ENCODE assay signal across 24 cellular contexts in the genomic region with DNA sequence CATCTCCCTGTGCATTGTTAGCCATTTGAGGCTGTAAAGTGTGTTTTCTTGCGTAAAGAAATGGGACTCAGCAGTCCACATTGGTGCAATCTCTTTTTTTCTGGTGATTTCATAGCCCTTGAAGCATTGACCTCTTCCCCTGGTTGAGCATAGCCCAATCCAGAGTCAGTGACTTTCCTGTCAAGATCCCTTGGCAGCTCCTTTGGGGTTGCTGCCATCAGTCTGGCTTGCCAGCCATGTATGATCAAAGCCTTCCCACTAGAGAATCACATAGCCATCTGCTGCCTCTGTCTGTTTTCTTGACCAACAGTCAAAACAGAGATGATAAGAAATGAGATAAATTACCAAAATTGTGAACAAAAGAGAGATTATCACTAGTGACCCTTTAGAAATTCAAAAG. TPM values are rescaled to one million over a fixed set of nuclear protein-coding genes. Genes with fewer than 3 reads are reported as not detected.
A peak's percentile ranks its signal among the peaks of the same experiment; 100 is the strongest.
DNase-seq lines count a peak whose midpoint lies in the region; ATAC-seq and TF ChIP-seq lines count a peak whose summit lies in the region.
"Had no signal": no experiment of that assay in that cellular context is flagged by ENCODE, and none has a peak within 500 bp of the region (broad histone marks: within the 10 kb centered on the region; RNA-seq: fewer than 3 reads in every experiment).

No MANE protein-coding gene starts in this region.

- no peaks in the 10 kb centered on the region for H4K20me1 ChIP-seq in BLaER1
- H4K20me1 ChIP-seq in H9 (ENCODE audit: control insufficient read depth, insufficient read depth, insufficient read length), result no peaks in the 10 kb centered on the region
- H4K20me1 ChIP-seq in neural progenitor cell (ENCODE audit: low read depth), result no peaks in the 10 kb centered on the region

- H3K9me3 Mint-ChIP-seq in H9 (peaks cover 0 to 2% of the 10 kb centered on the region in 2 experiments; a peak in 3 of 5 replicates), neural progenitor cell (no peaks in the 10 kb centered on the region)
- H3K9me3 Mint-ChIP-seq: CD4-positive, alpha-beta memory T cell had no signal

- H3K56ac ChIP-seq in H9 (ENCODE audit: insufficient read length, low read depth, low read length), result no peak overlapping the region

- H2BK20ac ChIP-seq in H9 (ENCODE audit: low read depth, low read length, poor library complexity, severe bottlenecking), result no peak overlapping the region

- H3K27ac Mint-ChIP-seq in H9, result no peak overlapping the region; a peak in 1 of 7 replicates
- H3K27ac Mint-ChIP-seq in T-helper 17 cell, result peak overlapping the region; percentile 59
- H3K27ac Mint-ChIP-seq in neural progenitor cell, result no peak overlapping the region

- no peak overlapping the region for H2AK5ac ChIP-seq in H9 (ENCODE audit: insufficient read length, low read length)
- H2AK5ac ChIP-seq in mesenchymal stem cell (ENCODE audit: low read length, severe bottlenecking), result no peak overlapping the region

- H2BK5ac ChIP-seq in H9 (ENCODE audit: insufficient read length, low read length) (no peak overlapping the region), mesenchymal stem cell (ENCODE audit: low read depth, low read length, poor library complexity, severe bottlenecking) (no peak overlapping the region)

- no peak overlapping the region for H4K8ac ChIP-seq in H9 (replicated peaks; ENCODE audit: insufficient read length, low read depth, low read length)
- H4K8ac ChIP-seq in mesenchymal stem cell (ENCODE audit: low read length), result no peak overlapping the region

- ATAC-seq in T-helper 17 cell, result no peak
- ATAC-seq: A549 had no signal

- H3K23ac ChIP-seq in H9 (ENCODE audit: insufficient read length, low read depth, low read length) (no peak overlapping the region), mesenchymal stem cell (ENCODE audit: low read length in 2 of 2) (no peak overlapping the region)

- peaks cover 8% of the 10 kb centered on the region for H3K27me3 Mint-ChIP-seq in H9 (ENCODE audit: low read depth)
- no peaks in the 10 kb centered on the region for H3K27me3 Mint-ChIP-seq in T-helper 17 cell
- no peaks in the 10 kb centered on the region for H3K27me3 Mint-ChIP-seq in neural progenitor cell (ENCODE audit: insufficient read depth, low read depth)

- H3K4ac ChIP-seq in H9 (ENCODE audit: low read depth, low read length), result no peak overlapping the region
- no peak overlapping the region for H3K4ac ChIP-seq in mesenchymal stem cell (ENCODE audit: low read depth in 1 of 2, low read length in 2 of 2)

- H3K9ac ChIP-seq in BLaER1 (no peak overlapping the region), H9 (ENCODE audit: extremely low read depth, insufficient read length, low read length) (no peak overlapping the region), mesenchymal stem cell (ENCODE audit: low read length) (no peak overlapping the region), neural progenitor cell (no peak overlapping the region)

- no peaks in the 10 kb centered on the region for H3K79me1 ChIP-seq in H9 (ENCODE audit: insufficient read depth, low read depth, low read length, poor library complexity, severe bottlenecking)
- peaks cover 3% of the 10 kb centered on the region for H3K79me1 ChIP-seq in mesenchymal stem cell (replicated peaks; ENCODE audit: low read length, poor library complexity, severe bottlenecking)

- H2BK120ac ChIP-seq in H9 (ENCODE audit: low read depth, low read length, poor library complexity, severe bottlenecking) (no peak overlapping the region), mesenchymal stem cell (ENCODE audit: low read depth, low read length) (no peak overlapping the region)

- no peak overlapping the region for H2AFZ ChIP-seq in H9 (ENCODE audit: low read length)
- no peak overlapping the region for H2AFZ ChIP-seq in mesenchymal stem cell (ENCODE audit: low read depth, low read length)
- H2AFZ ChIP-seq in neural progenitor cell (replicated peaks), result no peak overlapping the region

- no peak overlapping the region for H4K5ac ChIP-seq in H9 (ENCODE audit: insufficient read length, low read depth, low read length)

- no peak overlapping the region for H3T11ph ChIP-seq in H9 (ENCODE audit: low read length)

- H3K23me2 ChIP-seq in H9 (ENCODE audit: insufficient read length, low read depth, low read length, poor library complexity, severe bottlenecking), result peaks cover 4% of the 10 kb centered on the region

- H3K14ac ChIP-seq in H9 (ENCODE audit: insufficient read depth, low read length), result no peak overlapping the region
- no peak overlapping the region for H3K14ac ChIP-seq in mesenchymal stem cell (ENCODE audit: low read length in 2 of 2)

- peaks cover 34% of the 10 kb centered on the region for H3F3A ChIP-seq in neural progenitor cell (ENCODE audit: low read depth)

- no CpG with 5 or more reads among the region's 1 CpG for WGBS in H9 (ENCODE audit: extremely low coverage, insufficient read length, low lambda C conversion rate)
- 100% methylated on average over 1 of the region's 1 CpG for WGBS in mesenchymal stem cell

- H4K91ac ChIP-seq in H9 (ENCODE audit: insufficient read length, low read depth, low read length), result no peak overlapping the region
- no peak overlapping the region for H4K91ac ChIP-seq in mesenchymal stem cell (ENCODE audit: low read length)

- H2BK15ac ChIP-seq in H9 (ENCODE audit: low read depth, low read length) (no peak overlapping the region), mesenchymal stem cell (ENCODE audit: low read depth, poor library complexity, severe bottlenecking) (peak overlapping the region; percentile 60)

- H3K4me3 ChIP-seq in BLaER1 (no peak overlapping the region), mesenchymal stem cell (ENCODE audit: insufficient read depth in 1 of 2, low read depth in 1 of 2, low read length in 2 of 2) (no peak overlapping the region), neural progenitor cell (no peak overlapping the region)
- H3K4me3 ChIP-seq: A549 had no signal

- H3K4me1 Mint-ChIP-seq in H9, result peaks cover 35 to 53% of the 10 kb centered on the region in 2 experiments
- H3K4me1 Mint-ChIP-seq in T-helper 17 cell, result peaks cover 34% of the 10 kb centered on the region
- H3K4me1 Mint-ChIP-seq in neural progenitor cell, result peaks cover 29% of the 10 kb centered on the region

- TF ChIP-seq CTCF in H9 (conservative IDR thresholded peaks at IDR 0.05) (no peak), neural progenitor cell (IDR thresholded peaks at IDR 0.05) (no peak), GM10266 (IDR thresholded peaks at IDR 0.05; ENCODE audit: control insufficient read depth, insufficient read depth, low read depth, missing control alignments) (no peak)

- H3K4me2 ChIP-seq in BLaER1 (peak overlapping the region; percentile 30; the same call in 1 of the 2 replicates), H9 (ENCODE audit: insufficient read depth, insufficient read length, low read length) (no peak overlapping the region), mesenchymal stem cell (ENCODE audit: low read length, poor library complexity, severe bottlenecking) (no peak overlapping the region), neural progenitor cell (no peak overlapping the region)
- H3K4me2 ChIP-seq: A549 had no signal

- no peak for DNase-seq in H9
- no peak for DNase-seq in T-helper 17 cell
- DNase-seq in mesenchymal stem cell, result no peak
- no peak for DNase-seq in effector CD8-positive, alpha-beta T cell (lab: John Stamatoyannopoulos, UW)
- DNase-seq in neural progenitor cell (ENCODE audit: low spot score), result no peak
- no peak for DNase-seq in GM10266 (ENCODE audit: extremely low spot score)
- DNase-seq: AML-193; CD4-positive, alpha-beta memory T cell; COR-L47; DMS79; EL; GF-D8; Kasumi-1; MV-4-11; NCI-H1105; NCI-H146; NCI-H2029; NCI-H526; NCI-H82; NK-92 treated with Interleukin-12 subunit alpha and Interleukin-12 subunit beta, amount 100 ng/mL, for 24 hours; SHP77 treated with DMSO at 0.1 percent for 48 hours had no signal

- H3K27ac ChIP-seq in BLaER1 (no peak overlapping the region), H9 (ENCODE audit: insufficient read length, low read depth, low read length) (no peak overlapping the region), mesenchymal stem cell (ENCODE audit: low read length, poor library complexity, severe bottlenecking) (no peak overlapping the region), neural progenitor cell (no peak overlapping the region)
- H3K27ac ChIP-seq: HL-60 had no signal

- H3K18ac ChIP-seq in H9 (ENCODE audit: insufficient read length, low read depth, low read length), result no peak overlapping the region
- H3K18ac ChIP-seq in mesenchymal stem cell (ENCODE audit: low read depth in 1 of 2, low read length in 2 of 2), result no peak overlapping the region

- H3K36me3 Mint-ChIP-seq in H9 (ENCODE audit: insufficient read depth in 1 of 3, low read depth in 3 of 3) (peaks cover 0 to 10% (median 2%) of the 10 kb centered on the region in 3 experiments; a peak in 4 of 7 replicates), T-helper 17 cell (ENCODE audit: low read depth) (peaks cover 5% of the 10 kb centered on the region), neural progenitor cell (no peaks in the 10 kb centered on the region)

- H2BK12ac ChIP-seq in H9 (ENCODE audit: insufficient read length, low read depth, low read length) (peak overlapping the region; percentile 67), mesenchymal stem cell (ENCODE audit: low read length in 2 of 2) (no peak overlapping the region)

- H3K4me1 ChIP-seq in BLaER1, result peaks cover 33% of the 10 kb centered on the region
- H3K4me1 ChIP-seq in H9 (ENCODE audit: insufficient read depth, low read length), result peaks cover 3% of the 10 kb centered on the region; the same call in 1 of the 2 replicates
- peaks cover 5% of the 10 kb centered on the region for H3K4me1 ChIP-seq in mesenchymal stem cell (ENCODE audit: control insufficient read depth, insufficient read depth, low read depth, low read length)
- peaks cover 27% of the 10 kb centered on the region for H3K4me1 ChIP-seq in neural progenitor cell

- H3K4me3 Mint-ChIP-seq in H9 (no peak overlapping the region), T-helper 17 cell (no peak overlapping the region), neural progenitor cell (no peak overlapping the region)

- H3K79me2 ChIP-seq in H9 (ENCODE audit: insufficient read depth, low read length), result no peaks in the 10 kb centered on the region
- H3K79me2 ChIP-seq in neural progenitor cell (ENCODE audit: low read depth), result no peaks in the 10 kb centered on the region

- H3K9me3 ChIP-seq in BLaER1 (no peaks in the 10 kb centered on the region), H9 (ENCODE audit: control insufficient read depth, low read depth, low read length) (no peaks in the 10 kb centered on the region), T-helper 17 cell (ENCODE audit: control insufficient read depth, low read length, poor library complexity, severe bottlenecking) (no peaks in the 10 kb centered on the region), mesenchymal stem cell (ENCODE audit: control insufficient read depth, low read length) (no peaks in the 10 kb centered on the region), neural progenitor cell (ENCODE audit: low read depth) (no peaks in the 10 kb centered on the region)
- H3K9me3 ChIP-seq: A549 had no signal

- H3K27me3 ChIP-seq in BLaER1 (no peaks in the 10 kb centered on the region), H9 (ENCODE audit: insufficient read depth, low read length) (no peaks in the 10 kb centered on the region), mesenchymal stem cell (ENCODE audit: control insufficient read depth in 1 of 2, insufficient read depth in 1 of 2, low read length in 2 of 2) (no peaks in the 10 kb centered on the region), neural progenitor cell (no peaks in the 10 kb centered on the region)

- H3K36me3 ChIP-seq in BLaER1, result no peaks in the 10 kb centered on the region
- no peaks in the 10 kb centered on the region for H3K36me3 ChIP-seq in mesenchymal stem cell (ENCODE audit: control insufficient read depth in 1 of 2, insufficient read depth in 2 of 2, low read depth in 1 of 2, low read length in 2 of 2)
- no peaks in the 10 kb centered on the region for H3K36me3 ChIP-seq in neural progenitor cell

RNA-seq across cellular contexts. Expression of gene HLA-A, which starts 19.6 kb away (rescaled TPM):
- 248 and 252 TPM in 2 replicates for total RNA-seq in H9 (2021)
- total RNA-seq in T-helper 17 cell, result 1,000 to 10,000 TPM; 1,960 to 2,242 TPM
- 501 TPM for polyA plus RNA-seq in mesenchymal stem cell (2013, experiment 1 of 2)
- 521 TPM for polyA plus RNA-seq in mesenchymal stem cell (2013, experiment 2 of 2)
- total RNA-seq in neural progenitor cell (ENCODE audit: low replicate concordance), result 107 and 278 TPM in 2 replicates
